ENCODE assay signal across 1 cellular context in the genomic region with DNA sequence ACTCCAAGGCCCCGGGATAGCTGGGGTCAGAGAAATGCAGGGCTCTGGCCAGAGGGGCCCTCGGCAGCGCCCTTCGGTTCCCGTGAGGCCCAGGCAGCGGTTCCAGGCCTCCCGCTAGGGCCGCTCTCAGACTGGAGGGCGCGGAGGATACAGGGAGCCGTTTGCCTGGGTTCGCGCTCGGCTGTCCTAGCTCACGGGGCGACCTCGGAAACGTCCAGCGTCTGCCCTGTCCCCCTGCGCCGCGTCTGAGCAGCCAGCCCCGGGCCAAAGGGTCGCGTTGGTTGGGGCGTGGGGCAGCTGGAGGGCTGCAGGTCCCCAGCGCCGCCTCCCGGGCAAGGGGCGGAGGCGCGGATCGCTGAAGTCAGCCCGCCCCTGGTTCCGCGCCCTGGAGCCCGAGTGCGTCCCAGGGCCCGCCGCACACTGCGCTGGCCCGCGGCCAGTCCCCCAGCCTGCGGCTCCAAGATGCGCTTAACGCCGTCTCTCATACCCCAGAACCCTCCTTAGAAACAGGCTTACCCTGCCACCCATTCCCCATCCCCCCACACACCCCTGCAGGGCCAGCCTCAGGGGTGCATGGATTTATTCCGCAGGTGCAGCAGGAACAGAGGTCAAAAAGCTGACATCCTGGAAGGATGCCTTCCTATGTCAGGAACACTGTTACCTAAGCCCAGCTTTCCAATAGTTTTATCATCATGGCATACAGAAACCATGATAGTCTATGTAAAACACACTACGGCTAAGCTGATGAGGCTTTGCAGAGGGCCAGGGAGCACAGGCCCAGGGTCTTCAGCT.
TF ChIP-seq lines count a peak whose summit lies in the region.

No MANE protein-coding gene starts in this region.

TF ChIP-seq in H1, 55 proteins besides CTCF, POLR2A, EP300 and RAD21 (continued from another document):
- no peak for TF ChIP-seq RXRA (IDR thresholded peaks at IDR 0.05; ENCODE audit: insufficient read depth, low read depth, low read length)
- TF ChIP-seq SRF (IDR thresholded peaks at IDR 0.05; ENCODE audit: low read depth, low read length) = no peak
- TF ChIP-seq TAF7 (optimal IDR thresholded peaks at IDR 0.05; ENCODE audit: borderline replicate concordance, low read depth, low read length) = no peak
- 0 out of 2 replicates have a peak, but pooled peaks have one; percentile 13 for TF ChIP-seq KDM1A (IDR thresholded peaks at IDR 0.05; ENCODE audit: borderline replicate concordance, low read length)
- TF ChIP-seq YY1 (IDR thresholded peaks at IDR 0.05; ENCODE audit: low read depth, low read length) = no peak
- peak; percentile 51 for TF ChIP-seq PHF8 (conservative IDR thresholded peaks at IDR 0.05; ENCODE audit: low read depth, low read length)
- no peak for TF ChIP-seq SP1 (IDR thresholded peaks at IDR 0.05; ENCODE audit: low read depth, low read length)
